ENCODE assay signal across 8 cellular contexts in the genomic region with DNA sequence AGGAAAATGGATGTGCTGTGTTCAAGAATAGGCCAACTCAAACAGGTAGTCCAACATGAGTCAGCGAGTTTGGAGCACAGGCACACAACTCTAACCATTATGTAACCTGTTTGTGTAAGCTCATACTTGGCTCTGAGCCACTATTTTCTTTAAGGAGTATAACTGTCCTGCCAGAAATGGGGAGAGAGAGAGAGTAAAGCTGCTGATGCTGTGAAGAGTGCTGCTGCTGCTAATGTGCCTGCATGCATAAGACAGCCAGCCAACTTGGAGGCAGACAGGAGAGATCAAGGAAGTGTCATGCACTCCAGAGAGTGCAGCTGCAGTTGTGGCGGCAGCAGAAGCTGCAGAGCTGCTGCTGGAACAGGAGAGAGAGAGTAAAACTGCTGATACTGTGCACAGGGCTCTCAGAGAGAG. TPM values are rescaled to one million over a fixed set of nuclear protein-coding genes. Genes with fewer than 3 reads are reported as not detected.
DNase-seq lines count a peak whose midpoint lies in the region; ATAC-seq and TF ChIP-seq lines count a peak whose summit lies in the region.

No MANE protein-coding gene starts in this region.

- H3K4me3 Mint-ChIP-seq in neural progenitor cell, result no peak overlapping the region

- no peaks in the 10 kb centered on the region for H3K79me2 ChIP-seq in neural progenitor cell (ENCODE audit: low read depth)

- TF ChIP-seq CTCF in neural progenitor cell (IDR thresholded peaks at IDR 0.05), result no peak

- peaks cover 3% of the 10 kb centered on the region for H3K27me3 Mint-ChIP-seq in neural progenitor cell (ENCODE audit: insufficient read depth, low read depth)

- no peak overlapping the region for H3K9ac ChIP-seq in neural progenitor cell

- ATAC-seq in GM19035 (IDR thresholded peaks at IDR 0.05; ENCODE audit: unreplicated experiment) (peak; percentile 52), GM18519 (IDR thresholded peaks at IDR 0.05; ENCODE audit: low FRiP score, unreplicated experiment) (no peak), GM21526 (IDR thresholded peaks at IDR 0.05; ENCODE audit: low FRiP score, unreplicated experiment) (no peak)

- H3K27ac ChIP-seq in neural progenitor cell, result no peak overlapping the region

- no peaks in the 10 kb centered on the region for H4K20me1 ChIP-seq in neural progenitor cell (ENCODE audit: low read depth)

- H2AFZ ChIP-seq in neural progenitor cell (replicated peaks), result peak overlapping the region; percentile 81

- no peaks in the 10 kb centered on the region for H3F3A ChIP-seq in neural progenitor cell (ENCODE audit: low read depth)

- H3K27me3 ChIP-seq in neural progenitor cell, result no peaks in the 10 kb centered on the region

- H3K4me2 ChIP-seq in neural progenitor cell, result no peak overlapping the region

- no peaks in the 10 kb centered on the region for H3K36me3 ChIP-seq in neural progenitor cell

- no peaks in the 10 kb centered on the region for H3K36me3 Mint-ChIP-seq in neural progenitor cell

- H3K9me3 ChIP-seq in neural progenitor cell (ENCODE audit: low read depth), result no peaks in the 10 kb centered on the region

- H3K4me1 ChIP-seq in neural progenitor cell, result no peaks in the 10 kb centered on the region

- H3K4me3 ChIP-seq in Jurkat, Clone E6-1 (ENCODE audit: low read length), result no peak overlapping the region
- H3K4me3 ChIP-seq in neural progenitor cell, result no peak overlapping the region

- H3K9me3 Mint-ChIP-seq in neural progenitor cell, result no peaks in the 10 kb centered on the region

- H3K4me1 Mint-ChIP-seq in neural progenitor cell, result no peaks in the 10 kb centered on the region

- peak; percentile 16 for DNase-seq in Jurkat, Clone E6-1 (ENCODE audit: low read depth, low spot score)
- DNase-seq in brain pericyte (ENCODE audit: low read depth, low spot score) (peak; percentile 21), neural progenitor cell (ENCODE audit: low spot score) (peak; percentile 20), NCI-H187 (lab: John Stamatoyannopoulos, UW) (no peak), 8988T (no peak)

- H3K27ac Mint-ChIP-seq in neural progenitor cell, result no peak overlapping the region

RNA-seq across cellular contexts. Expression of a gene that starts 11.7 kb away (rescaled TPM):
- not detected for polyA plus RNA-seq in Jurkat, Clone E6-1 (2012; ENCODE audit: insufficient read depth, insufficient read length)
- total RNA-seq in neural progenitor cell (ENCODE audit: low replicate concordance), result not detected in 2 replicates

RNA-seq across cellular contexts. Expression of a gene that starts 18.5 kb away (rescaled TPM):
- not detected for polyA plus RNA-seq in Jurkat, Clone E6-1 (2012; ENCODE audit: insufficient read depth, insufficient read length)
- not detected in 2 replicates for total RNA-seq in neural progenitor cell (ENCODE audit: low replicate concordance)

RNA-seq across cellular contexts. Expression of a gene that starts 44.2 kb away (rescaled TPM):
- polyA plus RNA-seq in Jurkat, Clone E6-1 (2012; ENCODE audit: insufficient read depth, insufficient read length), result not detected
- not detected in 2 replicates for total RNA-seq in neural progenitor cell (ENCODE audit: low replicate concordance)

RNA-seq across cellular contexts. Expression of a gene that starts 53.2 kb away (rescaled TPM):
- polyA plus RNA-seq in Jurkat, Clone E6-1 (2012; ENCODE audit: insufficient read depth, insufficient read length), result not detected
- total RNA-seq in neural progenitor cell (ENCODE audit: low replicate concordance), result not detected in 2 replicates

Comparison
In these comparisons a context has a peak if more than half of its experiments do, and no peak if none do; other contexts are left out.
1. DNase-seq: peak in Jurkat, Clone E6-1 (single experiment), brain pericyte (single experiment) and neural progenitor cell (single experiment); none in NCI-H187 (0 of 2) and 8988T (single experiment).